17 cellular contexts compared by ENCODE assay signal in genomic region chr10:126927799-126928198, GRCh38. TPM values are rescaled to one million over a fixed set of nuclear protein-coding genes. Genes with fewer than 3 reads are reported as not detected.
DNase-seq lines count a peak whose midpoint lies in the region; ATAC-seq and TF ChIP-seq lines count a peak whose summit lies in the region.
"Had no signal": no experiment of that assay in that cellular context is flagged by ENCODE, and none has a peak within 500 bp of the region (broad histone marks: within the 10 kb centered on the region; RNA-seq: fewer than 3 reads in every experiment).

No MANE protein-coding gene starts in this region.

- H3K4me1 Mint-ChIP-seq in endodermal cell (peaks cover 10% of the 10 kb centered on the region), nephron progenitor cell (peaks cover 30% of the 10 kb centered on the region)
- H3K4me1 Mint-ChIP-seq in stimulated activated effector memory CD8-positive, alpha-beta T cell treated with anti-CD3 and anti-CD28 coated beads, Interleukin-12 subunit alpha, Interleukin-12 subunit beta, amount 100 ng/mL, for 72 hours, result no peaks in the 10 kb centered on the region
- H3K4me1 Mint-ChIP-seq: CD4-positive, CD25-positive, alpha-beta regulatory T cell had no signal

- no peak for DNase-seq in WERI-Rb-1
- no peak for DNase-seq in endodermal cell
- DNase-seq in nephron progenitor cell, result no peak
- no peak for DNase-seq in stimulated activated effector memory CD8-positive, alpha-beta T cell treated with anti-CD3 and anti-CD28 coated beads, Interleukin-12 subunit alpha, Interleukin-12 subunit beta, amount 100 ng/mL, for 72 hours (ENCODE audit: low spot score in 2 of 2)
- DNase-seq in C1 segment of cervical spinal cord (lab: John Stamatoyannopoulos, UW), result no peak
- no peak for DNase-seq in activated naive CD4-positive, alpha-beta T cell (lab: John Stamatoyannopoulos, UW)
- no peak for DNase-seq in pons (ENCODE audit: low spot score)
- DNase-seq: Caco-2; CD4-positive, CD25-positive, alpha-beta regulatory T cell; CD8-positive, alpha-beta T cell; DMS153; DND-41; GM23248; HFFc6 had no signal

- no peaks in the 10 kb centered on the region for H3K9me3 Mint-ChIP-seq in endodermal cell
- H3K9me3 Mint-ChIP-seq in nephron progenitor cell, result no peaks in the 10 kb centered on the region
- no peaks in the 10 kb centered on the region for H3K9me3 Mint-ChIP-seq in stimulated activated effector memory CD8-positive, alpha-beta T cell treated with anti-CD3 and anti-CD28 coated beads, Interleukin-12 subunit alpha, Interleukin-12 subunit beta, amount 100 ng/mL, for 72 hours
- H3K9me3 Mint-ChIP-seq: CD8-positive, alpha-beta T cell; HFFc6 had no signal

- no peaks in the 10 kb centered on the region for H3K9me3 ChIP-seq in WERI-Rb-1 (ENCODE audit: severe bottlenecking)
- no peaks in the 10 kb centered on the region for H3K9me3 ChIP-seq in endodermal cell (ENCODE audit: control insufficient read depth, low read length)
- H3K9me3 ChIP-seq: Caco-2, HAP-1 had no signal

- H3K27me3 Mint-ChIP-seq in endodermal cell (ENCODE audit: insufficient read depth) (no peaks in the 10 kb centered on the region), nephron progenitor cell (ENCODE audit: low read depth, poor library complexity) (no peaks in the 10 kb centered on the region)

- peak overlapping the region; percentile 45 for H3K27ac Mint-ChIP-seq in endodermal cell
- peak overlapping the region; percentile 27 for H3K27ac Mint-ChIP-seq in nephron progenitor cell
- H3K27ac Mint-ChIP-seq in stimulated activated effector memory CD8-positive, alpha-beta T cell treated with anti-CD3 and anti-CD28 coated beads, Interleukin-12 subunit alpha, Interleukin-12 subunit beta, amount 100 ng/mL, for 72 hours, result peak overlapping the region; percentile 50
- H3K27ac Mint-ChIP-seq: CD4-positive, CD25-positive, alpha-beta regulatory T cell; CD8-positive, alpha-beta T cell; HFFc6 had no signal

- ATAC-seq in stimulated activated effector memory CD8-positive, alpha-beta T cell treated with anti-CD3 and anti-CD28 coated beads, Interleukin-12 subunit alpha, Interleukin-12 subunit beta, amount 100 ng/mL, for 72 hours, result no peak
- ATAC-seq: CD8-positive, alpha-beta T cell; GM12878 had no signal

- H3K4me3 Mint-ChIP-seq in endodermal cell (no peak overlapping the region), nephron progenitor cell (no peak overlapping the region)
- no peak overlapping the region for H3K4me3 Mint-ChIP-seq in stimulated activated effector memory CD8-positive, alpha-beta T cell treated with anti-CD3 and anti-CD28 coated beads, Interleukin-12 subunit alpha, Interleukin-12 subunit beta, amount 100 ng/mL, for 72 hours
- H3K4me3 Mint-ChIP-seq: CD4-positive, CD25-positive, alpha-beta regulatory T cell; CD8-positive, alpha-beta T cell; HFFc6 had no signal

- TF ChIP-seq CTCF in WERI-Rb-1 (IDR thresholded peaks at IDR 0.05; ENCODE audit: low read depth, low read length), result no peak
- TF ChIP-seq CTCF in endodermal cell (conservative IDR thresholded peaks at IDR 0.05), result no peak
- no peak for TF ChIP-seq CTCF in nephron progenitor cell (IDR thresholded peaks at IDR 0.05)

- H3K36me3 Mint-ChIP-seq in endodermal cell (ENCODE audit: low read depth), result peaks cover 34% of the 10 kb centered on the region
- peaks cover 57% of the 10 kb centered on the region for H3K36me3 Mint-ChIP-seq in nephron progenitor cell (ENCODE audit: low read depth)
- H3K36me3 Mint-ChIP-seq in stimulated activated effector memory CD8-positive, alpha-beta T cell treated with anti-CD3 and anti-CD28 coated beads, Interleukin-12 subunit alpha, Interleukin-12 subunit beta, amount 100 ng/mL, for 72 hours, result no peaks in the 10 kb centered on the region
- H3K36me3 Mint-ChIP-seq: CD4-positive, CD25-positive, alpha-beta regulatory T cell; CD8-positive, alpha-beta T cell had no signal

- no peaks in the 10 kb centered on the region for H3K36me3 ChIP-seq in WERI-Rb-1
- H3K36me3 ChIP-seq in endodermal cell (ENCODE audit: control insufficient read depth, insufficient read depth, low read length), result peaks cover 21% of the 10 kb centered on the region
- H3K36me3 ChIP-seq: HAP-1 had no signal

- H3K9ac ChIP-seq in endodermal cell (ENCODE audit: extremely low read depth, low read length, poor library complexity, severe bottlenecking), result no peak overlapping the region
- H3K9ac ChIP-seq: GM23248 had no signal

- WGBS in endodermal cell (ENCODE audit: insufficient coverage in 1 of 2, insufficient read length in 1 of 2), 2 experiments, result 96% methylated on average over 9 to 13 of the region's 13 CpGs

- peak overlapping the region; percentile 40; the same call in 1 of the 2 replicates for H3K27ac ChIP-seq in WERI-Rb-1
- H3K27ac ChIP-seq in endodermal cell (ENCODE audit: low read depth, low read length), result no peak overlapping the region
- H3K27ac ChIP-seq: C4-2B, GM23248 had no signal

- H3K4me3 ChIP-seq in WERI-Rb-1 (ENCODE audit: low read depth, low read length), result no peak overlapping the region; the same call in 1 of the 2 replicates
- no peak overlapping the region for H3K4me3 ChIP-seq in endodermal cell (ENCODE audit: low read length)
- H3K4me3 ChIP-seq: GM12878, GM23248, HAP-1 had no signal

- peaks cover 4% of the 10 kb centered on the region for H3K4me1 ChIP-seq in endodermal cell (ENCODE audit: control insufficient read depth, insufficient read depth, low read length)
- H3K4me1 ChIP-seq: HAP-1 had no signal

- H3K27me3 ChIP-seq in WERI-Rb-1 (ENCODE audit: insufficient read depth, low read depth, severe bottlenecking) (no peaks in the 10 kb centered on the region), endodermal cell (ENCODE audit: control insufficient read depth, insufficient read depth, low read length, poor library complexity, severe bottlenecking) (no peaks in the 10 kb centered on the region)

RNA-seq across cellular contexts. Expression of gene DOCK1, which starts 22.6 kb away (rescaled TPM):
- total RNA-seq in endodermal cell, result 10 to 100 TPM; 72.4 to 89.3 TPM
- 33.7 TPM for polyA plus RNA-seq in endodermal cell (2013, experiment 1 of 2)
- polyA plus RNA-seq in endodermal cell (2013, experiment 2 of 2), result 35.9 TPM
- total RNA-seq: CD8-positive, alpha-beta T cell had no signal
- polyA plus RNA-seq: CD4-positive, CD25-positive, alpha-beta regulatory T cell had no signal
